9 cellular contexts compared by ENCODE assay signal in genomic region chr19:38506723-38507550, GRCh38.
DNase-seq lines count a peak whose midpoint lies in the region; ATAC-seq, FAIRE-seq and TF ChIP-seq lines count a peak whose summit lies in the region.
"Had no signal": no experiment of that assay in that cellular context is flagged by ENCODE, and none has a peak within 500 bp of the region (broad histone marks: within the 10 kb centered on the region; RNA-seq: fewer than 3 reads in every experiment).

No MANE protein-coding gene starts in this region.

- WGBS in lower leg skin, 2 donors: 28 to 70% methylated on average over 35 of the region's 35 CpGs

- ATAC-seq in GM19395 (IDR thresholded peaks at IDR 0.05; ENCODE audit: unreplicated experiment): peak; percentile 54
- ATAC-seq in HG02870 (IDR thresholded peaks at IDR 0.05; ENCODE audit: unreplicated experiment): no peak

- TF ChIP-seq POLR2A in NB4 (IDR thresholded peaks at IDR 0.05; ENCODE audit: extremely low read depth, insufficient read length) (peak; percentile 36), lower leg skin (IDR thresholded peaks at IDR 0.05) (no peak)

- DNase-seq in AG10803 (ENCODE audit: low read depth): peak; percentile 23
- peak; percentile 87 for DNase-seq in NB4 (ENCODE audit: low read depth)
- peak; percentile 89 for DNase-seq in cerebellar cortex (ENCODE audit: low spot score)
- DNase-seq in lower leg skin (ENCODE audit: low spot score in 2 of 2): peak; percentile 66 to 96
- peak; percentile 99 for DNase-seq in stimulated activated CD8-positive, alpha-beta memory T cell treated with anti-CD3 and anti-CD28 coated beads, Interleukin-4, amount 100 ng/mL, for 48 hours

- H3K4me3 ChIP-seq in AG10803 (ENCODE audit: low read length): no peak overlapping the region
- H3K4me3 ChIP-seq in NB4 (ENCODE audit: low read depth, low read length): no peak overlapping the region
- H3K4me3 ChIP-seq in lower leg skin (ENCODE audit: low read depth, poor library complexity, severe bottlenecking): no peak overlapping the region

- intact Hi-C loops in lower leg skin (cut with DNase I; ENCODE audit: low total_unique reads): no loop called here

- FAIRE-seq in TTC549 (lab: Jason Lieb, UNC): peak; percentile 93
- FAIRE-seq: islet of Langerhans had no signal

- no peak for TF ChIP-seq CTCF in AG10803 (conservative IDR thresholded peaks at IDR 0.05; ENCODE audit: low read length)
- TF ChIP-seq CTCF in NB4 (IDR thresholded peaks at IDR 0.05; ENCODE audit: low read depth, low read length): no peak
- no peak for TF ChIP-seq CTCF in lower leg skin (IDR thresholded peaks at IDR 0.05)

Comparison
In these comparisons a context has a peak if more than half of its experiments do, and no peak if none do; other contexts are left out.
1. DNase-seq: peak in every context shown above with its lines; median percentile 99 in stimulated activated CD8-positive, alpha-beta memory T cell treated with anti-CD3 and anti-CD28 coated beads, Interleukin-4, amount 100 ng/mL, for 48 hours; 89 in cerebellar cortex; 87 in NB4; 81 in lower leg skin; 23 in AG10803.